In the genomic region with DNA sequence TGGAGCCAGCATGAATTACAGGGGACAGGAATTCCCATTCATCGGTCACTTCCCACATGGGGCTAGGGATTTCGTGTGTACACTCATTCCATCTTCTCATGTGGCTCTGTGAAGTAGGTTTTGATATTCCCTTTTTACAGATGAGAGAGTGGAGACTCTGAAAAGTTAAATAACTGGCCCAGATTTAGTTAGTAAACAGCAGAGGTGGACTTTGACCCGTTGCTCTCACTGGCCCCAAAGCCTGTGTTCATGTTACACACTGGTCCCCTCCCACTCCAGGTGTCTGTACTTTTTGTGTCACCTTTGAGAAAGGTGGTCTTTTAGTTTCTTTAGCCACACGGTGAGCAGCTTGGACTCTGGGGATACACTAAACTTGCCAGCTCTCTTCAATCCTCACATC, we compare ENCODE assay signal across 17 cellular contexts.
DNase-seq lines count a peak whose midpoint lies in the region; ATAC-seq and TF ChIP-seq lines count a peak whose summit lies in the region.
"Had no signal": no experiment of that assay in that cellular context is flagged by ENCODE, and none has a peak within 500 bp of the region (broad histone marks: within the 10 kb centered on the region; RNA-seq: fewer than 3 reads in every experiment).

No MANE protein-coding gene starts in this region.

- H3K27ac ChIP-seq in cardiac muscle cell (peak overlapping the region; percentile 27), right cardiac atrium (ENCODE audit: low read length) (no peak overlapping the region), body of pancreas (peak overlapping the region; percentile 59 to 75 (median 72)), transverse colon (peak overlapping the region; percentile 20 to 78 (median 75))
- H3K27ac ChIP-seq: RWPE1 had no signal

- peaks cover 14% of the 10 kb centered on the region for H3K4me1 ChIP-seq in cardiac muscle cell (ENCODE audit: low read depth)
- H3K4me1 ChIP-seq in right cardiac atrium (ENCODE audit: control insufficient read depth, insufficient read depth, low read length) = peaks cover 31% of the 10 kb centered on the region
- peaks cover 59% of the 10 kb centered on the region for H3K4me1 ChIP-seq in body of pancreas
- peaks cover 40 to 67% (median 60%) of the 10 kb centered on the region in 4 donors for H3K4me1 ChIP-seq in transverse colon

- no peak for DNase-seq in cardiac muscle cell (ENCODE audit: low read depth in 1 of 2, low spot score in 1 of 2)
- no peak for DNase-seq in right cardiac atrium
- DNase-seq in body of pancreas = peak; percentile 70 to 84 (median 80)
- peak; percentile 59 for DNase-seq in mucosa of gallbladder (ENCODE audit: low spot score)
- peak; percentile 48 for DNase-seq in transverse colon
- DNase-seq in stimulated activated CD4-positive, alpha-beta T cell treated with anti-CD3 and anti-CD28 coated beads, Interleukin-12 subunit alpha, Interleukin-12 subunit beta, amount 100 ng/mL, for 4 hours = no peak
- DNase-seq in KG1 (lab: John Stamatoyannopoulos, UW) = no peak
- DNase-seq: activated CD4-positive, alpha-beta T cell treated with anti-CD3 and anti-CD28 coated beads for 4 hours; activated naive CD8-positive, alpha-beta T cell treated with anti-CD3 and anti-CD28 coated beads for 36 hours; DMS 273 treated with DMSO at 0.1 percent for 48 hours; H7; kidney glomerular epithelial cell; NCI-H2081; stimulated activated CD4-positive, alpha-beta T cell treated with anti-CD3 and anti-CD28 coated beads, Interleukin-15, amount 100 ng/mL, for 24 hours had no signal

- H3K4me3 ChIP-seq in cardiac muscle cell (no peak overlapping the region), right cardiac atrium (ENCODE audit: low read length) (no peak overlapping the region), body of pancreas (no peak overlapping the region), transverse colon (no peak overlapping the region)

- H3K27me3 ChIP-seq in cardiac muscle cell = no peaks in the 10 kb centered on the region
- H3K27me3 ChIP-seq in right cardiac atrium (ENCODE audit: control insufficient read depth, insufficient read depth) = no peaks in the 10 kb centered on the region
- H3K27me3 ChIP-seq in body of pancreas = no peaks in the 10 kb centered on the region
- H3K27me3 ChIP-seq in transverse colon = no peaks in the 10 kb centered on the region

- no peak for ATAC-seq in right cardiac atrium
- ATAC-seq in body of pancreas = peak; percentile 69
- no peak for ATAC-seq in GM21737 (IDR thresholded peaks at IDR 0.05; ENCODE audit: unreplicated experiment)
- ATAC-seq: stimulated activated memory B cell treated with anti-CD40 and anti-IgM and Interleukin-4, amounts not matched to agents 10 μg/mL and 1 μg/mL and 100 μg/mL, for 72 hours had no signal

- TF ChIP-seq POLR2A in body of pancreas (IDR thresholded peaks at IDR 0.05) (no peak), transverse colon (IDR thresholded peaks at IDR 0.05) (no peak)

- H3K36me3 ChIP-seq in cardiac muscle cell = peaks cover 50% of the 10 kb centered on the region
- no peaks in the 10 kb centered on the region for H3K36me3 ChIP-seq in body of pancreas (replicated peaks in 1 of 2; ENCODE audit: insufficient read depth in 1 of 2, low read depth in 2 of 2)
- peaks cover 0 to 7% (median 0%) of the 10 kb centered on the region in 4 donors for H3K36me3 ChIP-seq in transverse colon

- TF ChIP-seq CTCF in cardiac muscle cell (IDR thresholded peaks at IDR 0.05; ENCODE audit: low read depth, low read length) (no peak), body of pancreas (IDR thresholded peaks at IDR 0.05) (no peak), transverse colon (IDR thresholded peaks at IDR 0.05) (no peak)

- in situ Hi-C loops in transverse colon (cut with MboI; ENCODE audit: low pct_ligation_motif_present in 1 of 4, low pct_unique_long_range_greater_than_20kb in 1 of 4, low sequenced_read_pairs in 3 of 4) = no loop called here

- intact Hi-C loops in right cardiac atrium (cut with DNase I) (no loop called here), body of pancreas (cut with DNase I) (no loop called here), transverse colon (cut with DNase I; ENCODE audit: low total_unique reads) (no loop called here)

- WGBS in right cardiac atrium = 68% methylated on average over 4 of the region's 4 CpGs
- 20 to 35% methylated on average over 4 of the region's 4 CpGs for WGBS in body of pancreas, 2 donors
- 56 to 60% methylated on average over 2 to 4 of the region's 4 CpGs for WGBS in transverse colon (ENCODE audit: low coverage in 1 of 2), 2 donors

- no peaks in the 10 kb centered on the region for H3K9me3 ChIP-seq in cardiac muscle cell (ENCODE audit: low read depth)
- H3K9me3 ChIP-seq in right cardiac atrium (ENCODE audit: control insufficient read depth, low read length) = no peaks in the 10 kb centered on the region
- no peaks in the 10 kb centered on the region for H3K9me3 ChIP-seq in body of pancreas
- H3K9me3 ChIP-seq in transverse colon = no peaks in the 10 kb centered on the region

- no peak for TF ChIP-seq EP300 in transverse colon (IDR thresholded peaks at IDR 0.05; ENCODE audit: low read depth)

Comparison
In these comparisons a context has a peak if more than half of its experiments do, and no peak if none do; other contexts are left out.
1. DNase-seq: peak in body of pancreas (4 of 4), mucosa of gallbladder (single experiment) and transverse colon (single experiment); none in cardiac muscle cell (0 of 2), right cardiac atrium (0 of 3), stimulated activated CD4-positive, alpha-beta T cell treated with anti-CD3 and anti-CD28 coated beads, Interleukin-12 subunit alpha, Interleukin-12 subunit beta, amount 100 ng/mL, for 4 hours (single experiment) and KG1 (single experiment).